ENCODE assay signal across 24 cellular contexts in the genomic region with DNA sequence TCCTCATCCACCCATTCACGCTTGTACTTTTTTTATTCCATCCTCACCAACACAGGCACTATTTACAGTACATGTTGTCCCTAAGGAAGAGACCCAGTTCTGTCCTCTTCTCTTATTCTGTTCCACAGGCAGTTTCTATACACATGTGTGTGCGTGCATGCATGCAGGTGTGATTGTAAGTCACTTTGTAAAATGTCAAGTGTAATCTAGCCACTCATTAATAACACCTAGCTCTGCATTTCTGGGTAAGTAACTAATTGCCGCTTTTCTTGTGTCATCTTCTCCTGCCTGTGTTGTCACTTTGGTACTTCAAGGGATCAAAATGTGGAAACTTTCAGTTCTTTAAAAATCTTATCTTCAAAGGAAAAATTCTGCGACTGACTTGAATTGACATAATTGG.
"Had no signal": no experiment of that assay in that cellular context is flagged by ENCODE, and none has a peak within 500 bp of the region (broad histone marks: within the 10 kb centered on the region; RNA-seq: fewer than 3 reads in every experiment).

No MANE protein-coding gene starts in this region.

- H3K36me3 ChIP-seq: esophagus muscularis mucosa, gastroesophageal sphincter, heart left ventricle, left lung, lower lobe of right lung had no signal

- DNase-seq: dermis blood vessel endothelial cell; dorsolateral prefrontal cortex; effector CD4-positive, alpha-beta T cell; effector memory CD4-positive, alpha-beta T cell; foreskin keratinocyte; heart left ventricle; hypothalamus; immature natural killer cell; islet precursor cell; kidney; left cardiac atrium; left lung; left ventricle myocardium superior; lower lobe of right lung; mesenchymal stem cell; mucosa of descending colon had no signal

- H3K4me2 ChIP-seq: hepatocyte had no signal

- H3K36me3 Mint-ChIP-seq: mesothelial cell of epicardium had no signal

- H3K27me3 ChIP-seq: dorsolateral prefrontal cortex, esophagus muscularis mucosa, gastroesophageal sphincter, hepatocyte, left lung had no signal

- H3K4me1 ChIP-seq: esophagus muscularis mucosa, foreskin keratinocyte, gastroesophageal sphincter, heart left ventricle, left lung, lower lobe of right lung had no signal

- H3K27ac Mint-ChIP-seq: immature natural killer cell, mesothelial cell of epicardium had no signal

- H3K4me3 Mint-ChIP-seq: immature natural killer cell, mesothelial cell of epicardium had no signal

- H3K27ac ChIP-seq: coronary artery, dorsolateral prefrontal cortex, esophagus muscularis mucosa, foreskin keratinocyte, gastroesophageal sphincter, heart left ventricle, hepatocyte, left lung, lower lobe of right lung had no signal

- H2AFZ ChIP-seq: hepatocyte had no signal

- H3K79me2 ChIP-seq: hepatocyte had no signal

- H3K9me3 Mint-ChIP-seq: mesothelial cell of epicardium had no signal

- H3K4me3 ChIP-seq: coronary artery, dorsolateral prefrontal cortex, esophagus muscularis mucosa, gastroesophageal sphincter, heart left ventricle, hepatocyte, left lung, lower lobe of right lung, mucosa of descending colon had no signal

- FAIRE-seq: colon, endothelial cell of umbilical vein, frontal cortex, kidney had no signal

- H3K4me1 Mint-ChIP-seq: immature natural killer cell had no signal

- ATAC-seq: foreskin keratinocyte, gastroesophageal sphincter, heart left ventricle, left cardiac atrium, left lung, left ventricle myocardium superior, lower lobe of right lung, mucosa of descending colon had no signal

- H3K9me3 ChIP-seq: esophagus muscularis mucosa, gastroesophageal sphincter, heart left ventricle, left lung, lower lobe of right lung, mucosa of descending colon had no signal
